ENCODE assay signal across 8 cellular contexts in genomic region chr1:54052934-54053744, GRCh38.
DNase-seq lines count a peak whose midpoint lies in the region; TF ChIP-seq lines count a peak whose summit lies in the region.

TCEANC2 (plus strand) TSS chr1:54053608; CDS start chr1:54054423, 815 bp downstream.
TMEM59 (minus strand) TSS chr1:54053204; CDS start chr1:54053188, 16 bp downstream.

- H3K4me3 ChIP-seq in effector memory CD4-positive, alpha-beta T cell (ENCODE audit: insufficient read depth, low read depth, low read length, poor library complexity, severe bottlenecking): peak within 1 kb of the TSS; percentile 92

- peak within 1 kb of the TSS; percentile 91 for H3K27ac ChIP-seq in effector memory CD4-positive, alpha-beta T cell (ENCODE audit: insufficient read depth, low read length, poor library complexity, severe bottlenecking)

- peak; percentile 100 for DNase-seq in COLO668 (lab: John Stamatoyannopoulos, UW; ENCODE audit: unreplicated experiment)
- peak; percentile 86 for DNase-seq in GM20000 (ENCODE audit: low spot score)
- peak; percentile 96 for DNase-seq in HS-5 (ENCODE audit: low read depth)
- DNase-seq in NK-92 treated with Interleukin-12 subunit alpha and Interleukin-12 subunit beta, amount 100 ng/mL, for 24 hours (lab: John Stamatoyannopoulos, UW): peak; percentile 97
- peak; percentile 96 for DNase-seq in activated CD8-positive, alpha-beta memory T cell treated with anti-CD3 and anti-CD28 coated beads for 24 hours
- DNase-seq in effector memory CD4-positive, alpha-beta T cell: peak; percentile 93 to 98 (median 96)
- DNase-seq in medulla oblongata (ENCODE audit: extremely low spot score): peak; percentile 99
- DNase-seq in stimulated activated CD8-positive, alpha-beta memory T cell treated with anti-CD3 and anti-CD28 coated beads, Interleukin-12 subunit alpha, Interleukin-12 subunit beta, amount 100 ng/mL, for 1 hour (ENCODE audit: low read depth): peak; percentile 96

- H3K4me1 ChIP-seq in effector memory CD4-positive, alpha-beta T cell (ENCODE audit: control insufficient read depth, insufficient read depth, low read length, poor library complexity, severe bottlenecking): peaks cover 7% of the 10 kb centered on the region

- H3K27me3 ChIP-seq in effector memory CD4-positive, alpha-beta T cell (replicated peaks; ENCODE audit: control insufficient read depth, insufficient read depth, low read length, poor library complexity, severe bottlenecking): no peaks in the 10 kb centered on the region

- no peaks in the 10 kb centered on the region for H3K36me3 ChIP-seq in effector memory CD4-positive, alpha-beta T cell (ENCODE audit: control insufficient read depth, insufficient read depth, low read length)

- no peak for TF ChIP-seq CTCF in GM20000 (IDR thresholded peaks at IDR 0.05; ENCODE audit: extremely low read depth, missing control alignments)

- H3K9me3 ChIP-seq in effector memory CD4-positive, alpha-beta T cell (ENCODE audit: control insufficient read depth, low read length): no peaks in the 10 kb centered on the region

Comparison
In these comparisons a context has a peak if more than half of its experiments do, and no peak if none do; other contexts are left out.
1. Peak in every context shown above with its lines: DNase-seq, H3K4me3 ChIP-seq and H3K27ac ChIP-seq.